Comparison of ENCODE assay signal across 9 cellular contexts in the genomic region with DNA sequence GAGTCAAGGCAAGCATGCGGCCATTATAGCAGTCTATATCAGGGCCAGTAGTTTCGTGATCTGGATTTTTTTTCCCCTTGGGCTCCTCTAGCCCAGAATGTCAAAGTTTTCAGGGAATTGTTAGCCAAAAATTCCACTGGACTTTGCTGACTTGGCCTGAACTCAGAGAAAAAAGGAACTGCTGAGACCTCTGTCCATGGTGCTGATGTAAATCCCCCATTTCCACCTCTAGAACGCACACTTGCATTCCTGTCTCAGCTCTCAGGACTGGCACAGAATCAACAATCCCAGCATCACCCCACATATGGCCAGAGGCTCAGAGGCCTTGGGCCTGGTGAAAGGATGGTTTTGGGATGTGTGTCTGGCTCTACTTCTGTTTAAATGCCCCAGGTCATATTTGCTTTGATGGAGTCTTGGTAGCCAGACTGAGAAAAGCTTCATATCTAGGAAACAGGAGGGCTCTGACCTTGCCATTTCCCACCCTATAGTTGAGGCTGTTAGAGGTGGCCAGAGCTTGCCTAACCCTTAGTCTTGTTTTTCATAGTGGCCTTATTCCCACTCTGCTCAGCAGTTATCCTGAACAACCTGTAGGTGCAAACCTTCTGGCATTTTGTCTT. TPM values are rescaled to one million over a fixed set of nuclear protein-coding genes. Genes with fewer than 3 reads are reported as not detected.
DNase-seq lines count a peak whose midpoint lies in the region; ATAC-seq and TF ChIP-seq lines count a peak whose summit lies in the region.
"Had no signal": no experiment of that assay in that cellular context is flagged by ENCODE, and none has a peak within 500 bp of the region (broad histone marks: within the 10 kb centered on the region; RNA-seq: fewer than 3 reads in every experiment).

No MANE protein-coding gene starts in this region.

- H3K36me3 ChIP-seq in adipocyte (ENCODE audit: control insufficient read depth, insufficient read depth, low read length, severe bottlenecking) (no peaks in the 10 kb centered on the region), Peyer's patch (no peaks in the 10 kb centered on the region), stomach (no peaks in the 10 kb centered on the region), aorta (ENCODE audit: control insufficient read depth in 1 of 2, insufficient read depth in 2 of 2, low read length in 1 of 2) (no peaks in the 10 kb centered on the region)

- H3K27ac ChIP-seq in Peyer's patch (no peak overlapping the region), stomach (no peak overlapping the region), aorta (ENCODE audit: low read depth in 1 of 2, low read length in 2 of 2) (no peak overlapping the region)
- H3K27ac ChIP-seq: KMS-11 had no signal

- H3K27me3 ChIP-seq in adipocyte (replicated peaks; ENCODE audit: control insufficient read depth, insufficient read depth, low read length) (no peaks in the 10 kb centered on the region), Peyer's patch (no peaks in the 10 kb centered on the region), stomach (peaks cover 0 to 10% (median 0%) of the 10 kb centered on the region in 3 donors), aorta (ENCODE audit: control insufficient read depth in 1 of 2, insufficient read depth in 2 of 2, low read length in 1 of 2) (no peaks in the 10 kb centered on the region)

- DNase-seq in DMS 273 treated with DMSO at 0.1 percent for 48 hours (lab: John Stamatoyannopoulos, UW) (peak; percentile 0), KBM-7 (peak; percentile 69), adipocyte (ENCODE audit: low read depth) (peak; percentile 69), inferior parietal cortex (ENCODE audit: extremely low spot score) (peak; percentile 16), Peyer's patch (no peak), stomach (no peak), aorta (no peak)

- WGBS in stomach, 5 donors = 1 to 6% (median 3%) methylated on average over 2 to 3 of the region's 3 CpGs
- 2 to 5% methylated on average over 3 of the region's 3 CpGs for WGBS in aorta, 2 donors

- no peak overlapping the region for H3K9ac ChIP-seq in adipocyte (ENCODE audit: low read length)
- H3K9ac ChIP-seq: KMS-11 had no signal

- TF ChIP-seq EP300 in stomach (IDR thresholded peaks at IDR 0.05) = no peak

- ATAC-seq in aorta (ENCODE audit: low FRiP score) (no peak), HG03520 (IDR thresholded peaks at IDR 0.05; ENCODE audit: unreplicated experiment) (no peak)

- in situ Hi-C loops in KBM-7 (cut with MboI; ENCODE audit: low pct_unique_long_range_greater_than_20kb, low sequenced_read_pairs) = no loop called here

- H3K4me1 ChIP-seq in adipocyte (ENCODE audit: control insufficient read depth, insufficient read depth, low read length) (no peaks in the 10 kb centered on the region), Peyer's patch (no peaks in the 10 kb centered on the region), stomach (no peaks in the 10 kb centered on the region), aorta (ENCODE audit: control insufficient read depth in 1 of 2, insufficient read depth in 2 of 2, low read length in 2 of 2) (no peaks in the 10 kb centered on the region)

- peak in 3 of 6 experiments; percentile 6 to 27 (median 21) for TF ChIP-seq CTCF in Peyer's patch (IDR thresholded peaks at IDR 0.05)
- no peak for TF ChIP-seq CTCF in stomach (IDR thresholded peaks at IDR 0.05)

- TF ChIP-seq POLR2A in Peyer's patch (IDR thresholded peaks at IDR 0.05) (no peak), stomach (IDR thresholded peaks at IDR 0.05) (no peak)

- H3K9me3 ChIP-seq in adipocyte (ENCODE audit: control insufficient read depth, low read length) (no peaks in the 10 kb centered on the region), Peyer's patch (no peaks in the 10 kb centered on the region), stomach (no peaks in the 10 kb centered on the region), aorta (ENCODE audit: control insufficient read depth, low read length) (no peaks in the 10 kb centered on the region)

- H3K4me3 ChIP-seq in adipocyte (ENCODE audit: low read length) = no peak overlapping the region
- H3K4me3 ChIP-seq in Peyer's patch = no peak overlapping the region
- no peak overlapping the region for H3K4me3 ChIP-seq in stomach
- H3K4me3 ChIP-seq in aorta (ENCODE audit: low read length in 2 of 2) = no peak overlapping the region

- intact Hi-C loops in stomach (cut with DNase I; ENCODE audit: low total_unique reads) = no loop called here
- intact Hi-C loops in aorta (cut with DNase I) = no loop called here

RNA-seq across cellular contexts. Expression of gene EFCAB14, which starts 16.9 kb away (rescaled TPM):
- 100 to 1,000 TPM in 1 of 4 donors, 10 to 100 TPM in 3; 86.6 to 153 (median 96.9) TPM for total RNA-seq in Peyer's patch
- total RNA-seq in stomach = 100 to 1,000 TPM in 3 of 5 donors, 10 to 100 TPM in 2; 45.5 to 164 (median 138) TPM
- 10 to 100 TPM; 19.6 to 59.6 (median 37.2) TPM for polyA plus RNA-seq in stomach
- total RNA-seq in aorta = 100 to 1,000 TPM; 101 to 108 TPM
- polyA plus RNA-seq in aorta = 10 to 100 TPM; 39.9 to 46.5 TPM

Comparison
In these comparisons a context has a peak if more than half of its experiments do, and no peak if none do; other contexts are left out.
1. DNase-seq: peak in DMS 273 treated with DMSO at 0.1 percent for 48 hours (single experiment), KBM-7 (single experiment), adipocyte (single experiment) and inferior parietal cortex (single experiment); none in Peyer's patch (0 of 3), stomach (single experiment) and aorta (0 of 2).